In the genomic region with DNA sequence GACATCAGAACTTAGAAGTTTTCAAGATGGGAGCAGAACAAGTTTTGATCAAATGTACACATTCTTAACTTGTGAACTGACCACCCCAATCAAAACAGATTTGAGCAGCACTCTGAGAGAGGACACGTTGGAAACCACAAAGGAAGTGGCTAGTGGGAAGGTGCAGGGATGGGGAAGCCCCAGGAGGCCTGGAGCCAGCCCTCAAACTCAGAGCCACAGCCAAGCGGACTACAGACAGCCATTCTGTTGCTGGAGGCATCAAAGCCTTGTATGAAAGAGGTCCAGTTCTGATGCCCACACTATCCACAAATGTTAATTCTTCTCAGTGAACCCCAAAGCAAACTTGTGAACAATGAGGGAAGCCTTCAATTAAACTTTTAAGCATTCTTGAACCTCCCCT, we compare ENCODE assay signal across 10 cellular contexts.
A peak's percentile ranks its signal among the peaks of the same experiment; 100 is the strongest.
DNase-seq lines count a peak whose midpoint lies in the region; ATAC-seq lines count a peak whose summit lies in the region.
"Had no signal": no experiment of that assay in that cellular context is flagged by ENCODE, and none has a peak within 500 bp of the region (broad histone marks: within the 10 kb centered on the region; RNA-seq: fewer than 3 reads in every experiment).

No MANE protein-coding gene starts in this region.

- no peak overlapping the region for H3K27ac Mint-ChIP-seq in activated T-helper 1 cell treated with anti-CD3 and anti-CD28 coated beads, Interleukin-12 subunit alpha, Interleukin-12 subunit beta, Interleukin-2, Interleukin-4 antibody, amounts not matched to agents 30 ng/mL and 10 ng/mL and 1 ng/mL, durations not matched to agents 14 hours and 24 hours and 36 hours

- ATAC-seq in HG02759 (IDR thresholded peaks at IDR 0.05; ENCODE audit: unreplicated experiment): no peak
- ATAC-seq: A549 had no signal

- H3K4me3 ChIP-seq in Jurkat, Clone E6-1 (ENCODE audit: low read length): no peak overlapping the region
- H3K4me3 ChIP-seq: A549 had no signal

- H3K36me3 Mint-ChIP-seq in activated T-helper 1 cell treated with anti-CD3 and anti-CD28 coated beads, Interleukin-12 subunit alpha, Interleukin-12 subunit beta, Interleukin-2, Interleukin-4 antibody, amounts not matched to agents 30 ng/mL and 10 ng/mL and 1 ng/mL, durations not matched to agents 14 hours and 24 hours and 36 hours (ENCODE audit: low read depth): no peaks in the 10 kb centered on the region

- intact Hi-C loops in activated T-helper 1 cell treated with anti-CD3 and anti-CD28 coated beads, Interleukin-12 subunit alpha, Interleukin-12 subunit beta, Interleukin-2, Interleukin-4 antibody, amounts not matched to agents 30 ng/mL and 10 ng/mL and 1 ng/mL, durations not matched to agents 14 hours and 24 hours and 36 hours (cut with micrococcal nuclease): loop anchor here (2.0 kb wide), 1 partner anchor 60 kb away; no protein-coding TSS in a partner anchor

- peaks cover 54% of the 10 kb centered on the region for H3K27me3 Mint-ChIP-seq in activated T-helper 1 cell treated with anti-CD3 and anti-CD28 coated beads, Interleukin-12 subunit alpha, Interleukin-12 subunit beta, Interleukin-2, Interleukin-4 antibody, amounts not matched to agents 30 ng/mL and 10 ng/mL and 1 ng/mL, durations not matched to agents 14 hours and 24 hours and 36 hours (ENCODE audit: insufficient read depth)

- no peak overlapping the region for H3K4me3 Mint-ChIP-seq in activated T-helper 1 cell treated with anti-CD3 and anti-CD28 coated beads, Interleukin-12 subunit alpha, Interleukin-12 subunit beta, Interleukin-2, Interleukin-4 antibody, amounts not matched to agents 30 ng/mL and 10 ng/mL and 1 ng/mL, durations not matched to agents 14 hours and 24 hours and 36 hours

- peak; percentile 25 for DNase-seq in NCI-H82 (lab: John Stamatoyannopoulos, UW)
- no peak for DNase-seq in NCI-H82 treated with DMSO at 0.1 percent for 48 hours (lab: John Stamatoyannopoulos, UW; ENCODE audit: unreplicated experiment)
- peak; percentile 71 for DNase-seq in Jurkat, Clone E6-1 (ENCODE audit: low read depth, low spot score)
- peak; percentile 20 for DNase-seq in activated T-helper 1 cell treated with anti-CD3 and anti-CD28 coated beads, Interleukin-12 subunit alpha, Interleukin-12 subunit beta, Interleukin-2, Interleukin-4 antibody, amounts not matched to agents 30 ng/mL and 10 ng/mL and 1 ng/mL, durations not matched to agents 14 hours and 24 hours and 36 hours (ENCODE audit: low spot score)
- peak; percentile 66 for DNase-seq in pons (ENCODE audit: low spot score)
- no peak for DNase-seq in HuH-7 (ENCODE audit: low spot score)
- no peak for DNase-seq in NCI-H2171 treated with DMSO at 0.1 percent for 48 hours (lab: John Stamatoyannopoulos, UW)
- DNase-seq: NCI-H526 had no signal

- H3K4me1 Mint-ChIP-seq in activated T-helper 1 cell treated with anti-CD3 and anti-CD28 coated beads, Interleukin-12 subunit alpha, Interleukin-12 subunit beta, Interleukin-2, Interleukin-4 antibody, amounts not matched to agents 30 ng/mL and 10 ng/mL and 1 ng/mL, durations not matched to agents 14 hours and 24 hours and 36 hours (ENCODE audit: low read depth): peaks cover 35% of the 10 kb centered on the region

- H3K9me3 Mint-ChIP-seq in activated T-helper 1 cell treated with anti-CD3 and anti-CD28 coated beads, Interleukin-12 subunit alpha, Interleukin-12 subunit beta, Interleukin-2, Interleukin-4 antibody, amounts not matched to agents 30 ng/mL and 10 ng/mL and 1 ng/mL, durations not matched to agents 14 hours and 24 hours and 36 hours: no peaks in the 10 kb centered on the region

Comparison
In these comparisons a context has a peak if more than half of its experiments do, and no peak if none do; other contexts are left out.
1. DNase-seq: peak in NCI-H82 (single experiment), Jurkat, Clone E6-1 (single experiment), activated T-helper 1 cell treated with anti-CD3 and anti-CD28 coated beads, Interleukin-12 subunit alpha, Interleukin-12 subunit beta, Interleukin-2, Interleukin-4 antibody, amounts not matched to agents 30 ng/mL and 10 ng/mL and 1 ng/mL, durations not matched to agents 14 hours and 24 hours and 36 hours (single experiment) and pons (single experiment); none in NCI-H82 treated with DMSO at 0.1 percent for 48 hours (single experiment), HuH-7 (single experiment) and NCI-H2171 treated with DMSO at 0.1 percent for 48 hours (single experiment).